1 cellular context compared by ENCODE assay signal in genomic region chr22:20418211-20418788, GRCh38.
TF ChIP-seq lines count a peak whose summit lies in the region.

No MANE protein-coding gene starts in this region.

TF ChIP-seq in K562, 482 proteins besides CTCF, POLR2A, EP300 and RAD21 (continued from another document and continues in another):
- TF ChIP-seq MYC (IDR thresholded peaks at IDR 0.05; ENCODE audit: low read depth, low read length), result peak; percentile 65; the same call in 1 of the 2 replicates
- TF ChIP-seq MYC (CRISPR knock-in tag; IDR thresholded peaks at IDR 0.05; ENCODE audit: borderline replicate concordance, low read depth), result 0 out of 2 replicates have a peak, but pooled peaks have one; percentile 21
- peak; percentile 89; the same call in 1 of the 2 replicates for TF ChIP-seq ERF (CRISPR knock-in tag; IDR thresholded peaks at IDR 0.05)
- peak; percentile 50; the same call in 1 of the 2 replicates for TF ChIP-seq TCF7 (IDR thresholded peaks at IDR 0.05; ENCODE audit: borderline replicate concordance)
- peak; percentile 58 for TF ChIP-seq DACH1 (IDR thresholded peaks at IDR 0.05; ENCODE audit: partially characterized antibody)
- TF ChIP-seq HSF4 (CRISPR knock-in tag; IDR thresholded peaks at IDR 0.05; ENCODE audit: borderline replicate concordance), result peak; percentile 55; the same call in 1 of the 2 replicates
- no peak for TF ChIP-seq HEY1 (CRISPR knock-in tag; IDR thresholded peaks at IDR 0.05; ENCODE audit: borderline replicate concordance)
- TF ChIP-seq SAP30 (IDR thresholded peaks at IDR 0.05; ENCODE audit: borderline replicate concordance, insufficient read depth, low read depth, low read length, poor library complexity, severe bottlenecking), result peak; percentile 42
- TF ChIP-seq, protein P1, sequence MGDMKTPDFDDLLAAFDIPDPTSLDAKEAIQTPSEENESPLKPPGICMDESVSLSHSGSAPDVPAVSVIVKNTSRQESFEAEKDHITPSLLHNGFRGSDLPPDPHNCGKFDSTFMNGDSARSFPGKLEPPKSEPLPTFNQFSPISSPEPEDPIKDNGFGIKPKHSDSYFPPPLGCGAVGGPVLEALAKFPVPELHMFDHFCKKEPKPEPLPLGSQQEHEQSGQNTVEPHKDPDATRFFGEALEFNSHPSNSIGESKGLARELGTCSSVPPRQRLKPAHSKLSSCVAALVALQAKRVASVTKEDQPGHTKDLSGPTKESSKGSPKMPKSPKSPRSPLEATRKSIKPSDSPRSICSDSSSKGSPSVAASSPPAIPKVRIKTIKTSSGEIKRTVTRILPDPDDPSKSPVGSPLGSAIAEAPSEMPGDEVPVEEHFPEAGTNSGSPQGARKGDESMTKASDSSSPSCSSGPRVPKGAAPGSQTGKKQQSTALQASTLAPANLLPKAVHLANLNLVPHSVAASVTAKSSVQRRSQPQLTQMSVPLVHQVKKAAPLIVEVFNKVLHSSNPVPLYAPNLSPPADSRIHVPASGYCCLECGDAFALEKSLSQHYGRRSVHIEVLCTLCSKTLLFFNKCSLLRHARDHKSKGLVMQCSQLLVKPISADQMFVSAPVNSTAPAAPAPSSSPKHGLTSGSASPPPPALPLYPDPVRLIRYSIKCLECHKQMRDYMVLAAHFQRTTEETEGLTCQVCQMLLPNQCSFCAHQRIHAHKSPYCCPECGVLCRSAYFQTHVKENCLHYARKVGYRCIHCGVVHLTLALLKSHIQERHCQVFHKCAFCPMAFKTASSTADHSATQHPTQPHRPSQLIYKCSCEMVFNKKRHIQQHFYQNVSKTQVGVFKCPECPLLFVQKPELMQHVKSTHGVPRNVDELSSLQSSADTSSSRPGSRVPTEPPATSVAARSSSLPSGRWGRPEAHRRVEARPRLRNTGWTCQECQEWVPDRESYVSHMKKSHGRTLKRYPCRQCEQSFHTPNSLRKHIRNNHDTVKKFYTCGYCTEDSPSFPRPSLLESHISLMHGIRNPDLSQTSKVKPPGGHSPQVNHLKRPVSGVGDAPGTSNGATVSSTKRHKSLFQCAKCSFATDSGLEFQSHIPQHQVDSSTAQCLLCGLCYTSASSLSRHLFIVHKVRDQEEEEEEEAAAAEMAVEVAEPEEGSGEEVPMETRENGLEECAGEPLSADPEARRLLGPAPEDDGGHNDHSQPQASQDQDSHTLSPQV (IDR thresholded peaks at IDR 0.05), result no peak
- TF ChIP-seq ZNF134 (CRISPR knock-in tag; conservative IDR thresholded peaks at IDR 0.05), result no peak
- peak; percentile 62 for TF ChIP-seq RBFOX2 (IDR thresholded peaks at IDR 0.05; ENCODE audit: low read depth, low read length)
- TF ChIP-seq ZBTB1 (CRISPR knock-in tag; IDR thresholded peaks at IDR 0.05; ENCODE audit: borderline replicate concordance, low read depth), result no peak; the same call in 1 of the 2 replicates
- TF ChIP-seq KDM2B (CRISPR knock-in tag; IDR thresholded peaks at IDR 0.05), result peak; percentile 99
- peak; percentile 98 for TF ChIP-seq FIP1L1 (IDR thresholded peaks at IDR 0.05; ENCODE audit: low read depth, low read length, poor library complexity, severe bottlenecking)
- TF ChIP-seq ZHX1 (conservative IDR thresholded peaks at IDR 0.05; ENCODE audit: low read length), result peak; percentile 96; the same call in 1 of the 2 replicates
- TF ChIP-seq KLF16 (IDR thresholded peaks at IDR 0.05), result no peak; the same call in 1 of the 2 replicates
- TF ChIP-seq KAT2B (IDR thresholded peaks at IDR 0.05; ENCODE audit: low read depth, low read length), result no peak
- TF ChIP-seq NR2F6 (CRISPR knock-in tag; IDR thresholded peaks at IDR 0.05), result no peak
- TF ChIP-seq ZNF407 (IDR thresholded peaks at IDR 0.05; ENCODE audit: low read depth), result no peak
- no peak for TF ChIP-seq SREBF2 (CRISPR knock-in tag; IDR thresholded peaks at IDR 0.05)
- no peak for TF ChIP-seq SNAPC5 (CRISPR knock-in tag; IDR thresholded peaks at IDR 0.05)
- no peak for TF ChIP-seq PTTG1 (tag; IDR thresholded peaks at IDR 0.05; ENCODE audit: low read depth)
- peak; percentile 97 for TF ChIP-seq BHLHE40 (IDR thresholded peaks at IDR 0.05; ENCODE audit: low read length)
- peak; percentile 98 for TF ChIP-seq XRCC5 (IDR thresholded peaks at IDR 0.05; ENCODE audit: low read depth, low read length)
- TF ChIP-seq, protein P2, sequence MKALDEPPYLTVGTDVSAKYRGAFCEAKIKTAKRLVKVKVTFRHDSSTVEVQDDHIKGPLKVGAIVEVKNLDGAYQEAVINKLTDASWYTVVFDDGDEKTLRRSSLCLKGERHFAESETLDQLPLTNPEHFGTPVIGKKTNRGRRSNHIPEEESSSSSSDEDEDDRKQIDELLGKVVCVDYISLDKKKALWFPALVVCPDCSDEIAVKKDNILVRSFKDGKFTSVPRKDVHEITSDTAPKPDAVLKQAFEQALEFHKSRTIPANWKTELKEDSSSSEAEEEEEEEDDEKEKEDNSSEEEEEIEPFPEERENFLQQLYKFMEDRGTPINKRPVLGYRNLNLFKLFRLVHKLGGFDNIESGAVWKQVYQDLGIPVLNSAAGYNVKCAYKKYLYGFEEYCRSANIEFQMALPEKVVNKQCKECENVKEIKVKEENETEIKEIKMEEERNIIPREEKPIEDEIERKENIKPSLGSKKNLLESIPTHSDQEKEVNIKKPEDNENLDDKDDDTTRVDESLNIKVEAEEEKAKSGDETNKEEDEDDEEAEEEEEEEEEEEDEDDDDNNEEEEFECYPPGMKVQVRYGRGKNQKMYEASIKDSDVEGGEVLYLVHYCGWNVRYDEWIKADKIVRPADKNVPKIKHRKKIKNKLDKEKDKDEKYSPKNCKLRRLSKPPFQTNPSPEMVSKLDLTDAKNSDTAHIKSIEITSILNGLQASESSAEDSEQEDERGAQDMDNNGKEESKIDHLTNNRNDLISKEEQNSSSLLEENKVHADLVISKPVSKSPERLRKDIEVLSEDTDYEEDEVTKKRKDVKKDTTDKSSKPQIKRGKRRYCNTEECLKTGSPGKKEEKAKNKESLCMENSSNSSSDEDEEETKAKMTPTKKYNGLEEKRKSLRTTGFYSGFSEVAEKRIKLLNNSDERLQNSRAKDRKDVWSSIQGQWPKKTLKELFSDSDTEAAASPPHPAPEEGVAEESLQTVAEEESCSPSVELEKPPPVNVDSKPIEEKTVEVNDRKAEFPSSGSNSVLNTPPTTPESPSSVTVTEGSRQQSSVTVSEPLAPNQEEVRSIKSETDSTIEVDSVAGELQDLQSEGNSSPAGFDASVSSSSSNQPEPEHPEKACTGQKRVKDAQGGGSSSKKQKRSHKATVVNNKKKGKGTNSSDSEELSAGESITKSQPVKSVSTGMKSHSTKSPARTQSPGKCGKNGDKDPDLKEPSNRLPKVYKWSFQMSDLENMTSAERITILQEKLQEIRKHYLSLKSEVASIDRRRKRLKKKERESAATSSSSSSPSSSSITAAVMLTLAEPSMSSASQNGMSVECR (CRISPR knock-in tag; IDR thresholded peaks at IDR 0.05), result peak; percentile 35; the same call in 1 of the 2 replicates
- TF ChIP-seq ELF2 (CRISPR knock-in tag; IDR thresholded peaks at IDR 0.05), result no peak; the same call in none of the 2 replicates
- peak; percentile 84; the same call in 1 of the 2 replicates for TF ChIP-seq ZNF57 (CRISPR knock-in tag; IDR thresholded peaks at IDR 0.05)
- no peak for TF ChIP-seq BACH1 (tag; IDR thresholded peaks at IDR 0.05)
- peak; percentile 92 for TF ChIP-seq CXXC5 (CRISPR knock-in tag; IDR thresholded peaks at IDR 0.05)
- peak; percentile 72 for TF ChIP-seq CBX1 (IDR thresholded peaks at IDR 0.05; ENCODE audit: low read depth)
- TF ChIP-seq ATF2 (CRISPR knock-in tag; IDR thresholded peaks at IDR 0.05), result no peak
